ENCODE assay signal across 13 cellular contexts in genomic region chr11:93526691-93527583, GRCh38. TPM values are rescaled to one million over a fixed set of nuclear protein-coding genes. Genes with fewer than 3 reads are reported as not detected.
DNase-seq lines count a peak whose midpoint lies in the region; ATAC-seq, FAIRE-seq and TF ChIP-seq lines count a peak whose summit lies in the region.
"Had no signal": no experiment of that assay in that cellular context is flagged by ENCODE, and none has a peak within 500 bp of the region (broad histone marks: within the 10 kb centered on the region; RNA-seq: fewer than 3 reads in every experiment).

No MANE protein-coding gene starts in this region.

- no peaks in the 10 kb centered on the region for H3K9me3 Mint-ChIP-seq in CD8-positive, alpha-beta memory T cell

- peaks cover 34 to 55% (median 40%) of the 10 kb centered on the region in 3 donors for H3K4me1 Mint-ChIP-seq in CD8-positive, alpha-beta memory T cell

- no peak overlapping the region for H3K27ac ChIP-seq in CD8-positive, alpha-beta memory T cell (ENCODE audit: low read depth, low read length)
- H3K27ac ChIP-seq in HepG2 (ENCODE audit: extremely low read length, insufficient read depth, low read length) (no peak overlapping the region), GM23248 (no peak overlapping the region)
- no peak overlapping the region for H3K27ac ChIP-seq in effector memory CD4-positive, alpha-beta T cell (ENCODE audit: insufficient read depth, low read length, poor library complexity, severe bottlenecking)

- TF ChIP-seq POLR2A in HepG2 (IDR thresholded peaks at IDR 0.05; ENCODE audit: insufficient read depth in 1 of 2, low read depth in 2 of 2, low read length in 2 of 2) = no peak

- H3F3A ChIP-seq in GM23248 (ENCODE audit: insufficient read depth) = peaks cover 16% of the 10 kb centered on the region; the same call in 1 of the 2 replicates

- no TSS peak for BruUV-seq in HepG2 (replicated peaks; lab: Mats Ljungman, UMichigan)

- no peak for TF ChIP-seq RAD21 in HepG2 (CRISPR knock-in tag; IDR thresholded peaks at IDR 0.05)

- FAIRE-seq in GM19239 (lab: Jason Lieb, UNC) (peak; percentile 35), HepG2 (lab: Jason Lieb, UNC) (peak; percentile 59)

- TF ChIP-seq EP300 in HepG2 (IDR thresholded peaks at IDR 0.05; ENCODE audit: low read depth in 2 of 2, low read length in 2 of 2) = peak in 1 of 2 experiments; percentile 11; a peak in 1 of 4 replicates
- TF ChIP-seq EP300 in HepG2 (CRISPR knock-in tag; IDR thresholded peaks at IDR 0.05; ENCODE audit: borderline replicate concordance) = no peak

- H3K36me3 Mint-ChIP-seq in CD8-positive, alpha-beta memory T cell = no peaks in the 10 kb centered on the region

- intact Hi-C loops in HepG2 (cut with micrococcal nuclease; ENCODE audit: unreplicated experiment) = no loop called here

- CTCF ChIA-PET in CD8-positive, alpha-beta memory T cell (lab: Charles Lee) = no interaction called here
- CTCF ChIA-PET in HepG2 (lab: Yijun Ruan, JAX; ENCODE audit: low intra/inter-chr PET ratio, low total read pairs) = no interaction called here

- H3K27me3 ChIP-seq in CD8-positive, alpha-beta memory T cell (ENCODE audit: insufficient read depth, low read length, poor library complexity, severe bottlenecking) = no peaks in the 10 kb centered on the region
- H3K27me3 ChIP-seq in HepG2 (ENCODE audit: control insufficient read depth in 1 of 2, insufficient read depth in 2 of 2, low read length in 2 of 2) (no peaks in the 10 kb centered on the region), GM23248 (replicated peaks; ENCODE audit: insufficient read depth) (no peaks in the 10 kb centered on the region)
- H3K27me3 ChIP-seq in effector memory CD4-positive, alpha-beta T cell (replicated peaks; ENCODE audit: control insufficient read depth, insufficient read depth, low read length, poor library complexity, severe bottlenecking) = no peaks in the 10 kb centered on the region

- 67% methylated on average over 7 of the region's 7 CpGs for WGBS in HepG2 (ENCODE audit: low lambda C conversion rate)
- WGBS in GM23248 (ENCODE audit: low coverage in 1 of 2, low lambda C conversion rate in 2 of 2, missing lambda C conversion rate in 2 of 2), 2 experiments = 95 to 97% methylated on average over 7 of the region's 7 CpGs

- H2AFZ ChIP-seq in HepG2 (ENCODE audit: low read length) = no peak overlapping the region
- no peak overlapping the region for H2AFZ ChIP-seq in GM23248

- ATAC-seq in HG03457 (IDR thresholded peaks at IDR 0.05; ENCODE audit: unreplicated experiment) (peak; percentile 38), HepG2 (peak; percentile 15)

- peak overlapping the region in 5 of 8 donors; percentile 32 to 77 (median 48) for H3K27ac Mint-ChIP-seq in CD8-positive, alpha-beta memory T cell

- no peaks in the 10 kb centered on the region for H3K9me2 ChIP-seq in GM23248 (ENCODE audit: insufficient read depth)

- H3K4me3 ChIP-seq in CD8-positive, alpha-beta memory T cell (ENCODE audit: low read length) = no peak overlapping the region
- no peak overlapping the region; a peak in 1 of 6 replicates for H3K4me3 ChIP-seq in HepG2 (replicated peaks in 1 of 3; ENCODE audit: insufficient read depth in 1 of 3, low read depth in 2 of 3, low read length in 3 of 3)
- H3K4me3 ChIP-seq in GM23248 = no peak overlapping the region
- no peak overlapping the region for H3K4me3 ChIP-seq in effector memory CD4-positive, alpha-beta T cell (ENCODE audit: insufficient read depth, low read depth, low read length, poor library complexity, severe bottlenecking)

- H3K27me3 Mint-ChIP-seq in CD8-positive, alpha-beta memory T cell = peaks cover 0 to 2% of the 10 kb centered on the region in 2 donors

- in situ Hi-C loops in HepG2 (cut with HindIII; ENCODE audit: extremely low pct_ligation_motif_present, low pct_unique_long_range_greater_than_20kb) (loop anchor here (5.0 kb wide), 1 partner anchor 35 kb away; no protein-coding TSS in a partner anchor), GM23248 (cut with MboI) (no loop called here)

- peak overlapping the region in 3 of 7 donors; percentile 16 to 40 (median 18) for H3K4me3 Mint-ChIP-seq in CD8-positive, alpha-beta memory T cell

- POLR2A ChIA-PET in CD8-positive, alpha-beta memory T cell (lab: Charles Lee) = no interaction called here
- POLR2A ChIA-PET in HepG2 (lab: Yijun Ruan, JAX) = interaction anchor here (0.9 kb wide), 1 partner anchor 11 kb away, joined by 3 read pairs; no protein-coding TSS in a partner anchor

- no peaks in the 10 kb centered on the region for H3K4me1 ChIP-seq in CD8-positive, alpha-beta memory T cell (ENCODE audit: insufficient read depth, low read length)
- peaks cover 84% of the 10 kb centered on the region for H3K4me1 ChIP-seq in HepG2 (ENCODE audit: insufficient read depth, low read length)
- peaks cover 30% of the 10 kb centered on the region for H3K4me1 ChIP-seq in GM23248 (ENCODE audit: insufficient read depth)
- H3K4me1 ChIP-seq in effector memory CD4-positive, alpha-beta T cell (ENCODE audit: control insufficient read depth, insufficient read depth, low read length, poor library complexity, severe bottlenecking) = peaks cover 19% of the 10 kb centered on the region

- H3K9me3 ChIP-seq in CD8-positive, alpha-beta memory T cell (ENCODE audit: low read length) = no peaks in the 10 kb centered on the region
- H3K9me3 ChIP-seq in HepG2 (ENCODE audit: low read length) (no peaks in the 10 kb centered on the region), GM23248 (ENCODE audit: low read depth) (no peaks in the 10 kb centered on the region)
- H3K9me3 ChIP-seq in effector memory CD4-positive, alpha-beta T cell (ENCODE audit: control insufficient read depth, low read length) = no peaks in the 10 kb centered on the region

- DNase-seq in CD8-positive, alpha-beta memory T cell = no peak
- no peak for DNase-seq in GM19239 (ENCODE audit: insufficient read length, low spot score)
- peak; percentile 32 for DNase-seq in HepG2 (ENCODE audit: low spot score)
- DNase-seq in NCI-H1930 (lab: John Stamatoyannopoulos, UW) = no peak
- no peak for DNase-seq in GM23248
- DNase-seq in AG08395 (ENCODE audit: low spot score) = no peak
- DNase-seq in effector memory CD4-positive, alpha-beta T cell = no peak
- DNase-seq: activated CD4-positive, CD25-positive, alpha-beta regulatory T cell; erythroblast; H7; Kasumi-1; retina had no signal

- TF ChIP-seq CTCF in HepG2 (CRISPR knock-in tag; IDR thresholded peaks at IDR 0.05) = no peak

- H4K20me1 ChIP-seq in HepG2 (ENCODE audit: insufficient read depth, low read length) = no peaks in the 10 kb centered on the region
- H4K20me1 ChIP-seq in GM23248 (ENCODE audit: insufficient read depth) = no peaks in the 10 kb centered on the region

- H3K9ac ChIP-seq in HepG2 (ENCODE audit: insufficient read depth, low read depth, low read length) (no peak overlapping the region), GM23248 (no peak overlapping the region)

- H3K4me2 ChIP-seq in HepG2 (ENCODE audit: low read depth, low read length) = peak overlapping the region; percentile 2
- H3K4me2 ChIP-seq in GM23248 (ENCODE audit: unreplicated experiment) = no peak overlapping the region

- no peaks in the 10 kb centered on the region for H3K36me3 ChIP-seq in CD8-positive, alpha-beta memory T cell (ENCODE audit: insufficient read depth, low read length)
- H3K36me3 ChIP-seq in HepG2 (replicated peaks in 1 of 2; ENCODE audit: control insufficient read depth in 1 of 2, insufficient read depth in 2 of 2, low read length in 2 of 2) (no peaks in the 10 kb centered on the region), GM23248 (ENCODE audit: low read depth) (no peaks in the 10 kb centered on the region)
- H3K36me3 ChIP-seq in effector memory CD4-positive, alpha-beta T cell (ENCODE audit: control insufficient read depth, insufficient read depth, low read length) = no peaks in the 10 kb centered on the region

- peaks cover 7% of the 10 kb centered on the region for H3K79me2 ChIP-seq in HepG2 (ENCODE audit: insufficient read depth, low read length)
- peaks cover 32% of the 10 kb centered on the region for H3K79me2 ChIP-seq in GM23248 (ENCODE audit: insufficient read depth)

RNA-seq across cellular contexts. Expression of gene SMCO4, which starts 16.3 kb away (rescaled TPM):
- total RNA-seq in CD8-positive, alpha-beta memory T cell = 10 to 100 TPM in 1 of 2 experiments, 1 to 10 TPM in 1; 8.2 to 10.8 TPM
- 9.0 TPM for polyA plus RNA-seq in CD8-positive, alpha-beta memory T cell
- total RNA-seq in HepG2 (2016; rRNA removed; fragmentation: Illumina TruSeq; extraction: Trizol) = 26.8 and 28.5 TPM in 2 replicates
- 32.8 and 44.9 TPM in 2 replicates for total RNA-seq in HepG2 (2016; cell fraction: cytosol; rRNA removed; fragmentation: Illumina TruSeq; extraction: Trizol; ENCODE audit: low read depth)
- 24.0 and 27.8 TPM in 2 replicates for total RNA-seq in HepG2 (2016; cell fraction: insoluble cytoplasmic fraction; rRNA removed; fragmentation: Illumina TruSeq; extraction: Trizol)
- 39.9 and 58.1 TPM in 2 replicates for total RNA-seq in HepG2 (2016; cell fraction: membrane; rRNA removed; fragmentation: Illumina TruSeq; extraction: Trizol)
- 9.4 and 14.7 TPM in 2 replicates for total RNA-seq in HepG2 (2016; cell fraction: nucleus; rRNA removed; fragmentation: Illumina TruSeq; extraction: Trizol)
- polyA plus RNA-seq in HepG2 (2011; rRNA removed) (10.6 and 11.7 TPM in 2 replicates), GM23248 (2016; fragmentation: Nextera tagmentation; extraction: Ambion mirVana) (16.8 and 21.1 TPM in 2 replicates)
- 8.0 and 8.3 TPM in 2 replicates for polyA plus RNA-seq in HepG2 (2011; cell fraction: cytosol; rRNA removed)
- 7.7 and 10.0 TPM in 2 replicates for polyA plus RNA-seq in HepG2 (2011; cell fraction: nucleus; rRNA removed)
- 19.1 and 21.9 TPM in 2 replicates for polyA plus RNA-seq in HepG2 (2012)
- 45.6 and 73.6 TPM in 2 replicates for polyA plus RNA-seq in HepG2 (2016; cell fraction: cytosol; fragmentation: Illumina TruSeq; extraction: Trizol; ENCODE audit: low read depth)
- polyA plus RNA-seq in HepG2 (2016; cell fraction: insoluble cytoplasmic fraction; fragmentation: Illumina TruSeq; extraction: Trizol; ENCODE audit: low read depth) = 34.5 and 47.2 TPM in 2 replicates
- polyA plus RNA-seq in HepG2 (2016; cell fraction: membrane; fragmentation: Illumina TruSeq; extraction: Trizol; ENCODE audit: low read depth) = 48.5 and 75.7 TPM in 2 replicates
- polyA plus RNA-seq in HepG2 (2016; cell fraction: nucleus; fragmentation: Illumina TruSeq; extraction: Trizol; ENCODE audit: insufficient read depth, low read depth) = 26.9 and 36.1 TPM in 2 replicates
- polyA minus RNA-seq in HepG2 (2011; rRNA and poly(A)+ RNA removed; ENCODE audit: low replicate concordance) = 1.9 and 16.7 TPM in 2 replicates
- 3.5 TPM in 1 of 2 replicates, not detected in the other for polyA minus RNA-seq in HepG2 (2011; cell fraction: cytosol; rRNA and poly(A)+ RNA removed)
- polyA minus RNA-seq in HepG2 (2011; cell fraction: nucleus; rRNA and poly(A)+ RNA removed) = 2.2 and 6.6 TPM in 2 replicates
- total RNA-seq in GM23248 (2014; rRNA removed; shearing (Covaris generic)) = 12.9 and 20.7 TPM in 2 replicates
